In genomic region chr2:34785206-34785785, GRCh38 we compare ENCODE assay signal across 18 cellular contexts.
DNase-seq lines count a peak whose midpoint lies in the region; ATAC-seq and TF ChIP-seq lines count a peak whose summit lies in the region.
"Had no signal": no experiment of that assay in that cellular context is flagged by ENCODE, and none has a peak within 500 bp of the region (broad histone marks: within the 10 kb centered on the region; RNA-seq: fewer than 3 reads in every experiment).

No MANE protein-coding gene starts in this region.

- no peak overlapping the region for H3K27ac ChIP-seq in upper lobe of left lung
- H3K27ac ChIP-seq: 22Rv1, A549, BLaER1 had no signal

- WGBS in upper lobe of left lung, 2 donors, result 68 to 74% methylated on average over 3 of the region's 3 CpGs

- TF ChIP-seq EP300 in upper lobe of left lung (IDR thresholded peaks at IDR 0.05), result no peak

- no peak for ATAC-seq in upper lobe of left lung (ENCODE audit: low FRiP score in 2 of 2)
- ATAC-seq in GM18511 (IDR thresholded peaks at IDR 0.05; ENCODE audit: unreplicated experiment), result no peak
- ATAC-seq: A549, GM12878, HepG2 had no signal

- TF ChIP-seq CTCF in GM10248 (IDR thresholded peaks at IDR 0.05; ENCODE audit: control extremely low read depth, extremely low read depth, low read depth, missing control alignments) (no peak), upper lobe of left lung (IDR thresholded peaks at IDR 0.05) (no peak)

- H3K27me3 ChIP-seq in upper lobe of left lung, result no peaks in the 10 kb centered on the region
- H3K27me3 ChIP-seq: BLaER1 had no signal

- peak; percentile 3 for DNase-seq in NOMO-1 treated with DMSO at 0.1 percent for 48 hours (lab: John Stamatoyannopoulos, UW; ENCODE audit: unreplicated experiment)
- no peak for DNase-seq in NOMO-1 treated with dmso at 0.1 percent for 144 hours (lab: John Stamatoyannopoulos, UW; ENCODE audit: unreplicated experiment)
- peak; percentile 8 for DNase-seq in foreskin melanocyte
- DNase-seq in midbrain (lab: John Stamatoyannopoulos, UW), result peak; percentile 32
- no peak for DNase-seq in GM10248 (ENCODE audit: extremely low spot score)
- DNase-seq in upper lobe of left lung, result no peak
- DNase-seq: AML-193; Calu3; CD4-positive, alpha-beta memory T cell; DMS79 treated with DMSO at 0.1 percent for 48 hours; GF-D8; H9 had no signal

- no peaks in the 10 kb centered on the region for H3K36me3 ChIP-seq in upper lobe of left lung
- H3K36me3 ChIP-seq: BLaER1 had no signal

- no peaks in the 10 kb centered on the region for H3K4me1 ChIP-seq in upper lobe of left lung
- H3K4me1 ChIP-seq: A549, BLaER1 had no signal

- no peak for TF ChIP-seq POLR2A in upper lobe of left lung (IDR thresholded peaks at IDR 0.05)

- H3K4me3 ChIP-seq in upper lobe of left lung, result no peak overlapping the region
- H3K4me3 ChIP-seq: A549, BLaER1, GM12878 had no signal

- CTCF ChIA-PET in GM10248 (lab: Yijun Ruan, JAX), result no interaction called here

- POLR2A ChIA-PET in GM10248 (lab: Yijun Ruan, JAX), result no interaction called here

- no peaks in the 10 kb centered on the region for H3K9me3 ChIP-seq in upper lobe of left lung
- H3K9me3 ChIP-seq: A549, BLaER1 had no signal

Comparison
In these comparisons a context has a peak if more than half of its experiments do, and no peak if none do; other contexts are left out.
1. DNase-seq: peak in NOMO-1 treated with DMSO at 0.1 percent for 48 hours (single experiment), foreskin melanocyte (single experiment) and midbrain (single experiment); none in NOMO-1 treated with dmso at 0.1 percent for 144 hours (single experiment), GM10248 (single experiment) and upper lobe of left lung (0 of 2).